Comparison of ENCODE assay signal across 1 cellular context in genomic region chr1:208242186-208242585, GRCh38.
TF ChIP-seq lines count a peak whose summit lies in the region.

No MANE protein-coding gene starts in this region.

TF ChIP-seq in HepG2, 621 proteins besides CTCF, POLR2A, EP300 and RAD21 (continued from another document):
- TF ChIP-seq HMGXB3 (CRISPR knock-in tag; IDR thresholded peaks at IDR 0.05; ENCODE audit: borderline replicate concordance) (no peak), ZSCAN5A (CRISPR knock-in tag; IDR thresholded peaks at IDR 0.05; ENCODE audit: borderline replicate concordance) (no peak), MLX (CRISPR knock-in tag; IDR thresholded peaks at IDR 0.05) (no peak), NFE2L1 (CRISPR knock-in tag; IDR thresholded peaks at IDR 0.05; ENCODE audit: borderline replicate concordance) (no peak), ZNF136 (CRISPR knock-in tag; IDR thresholded peaks at IDR 0.05; ENCODE audit: low read depth) (no peak), ZNF549 (CRISPR knock-in tag; IDR thresholded peaks at IDR 0.05) (no peak)
